ENCODE assay signal across 1 cellular context in genomic region chr9:124339603-124340146, GRCh38.
TF ChIP-seq lines count a peak whose summit lies in the region.

No MANE protein-coding gene starts in this region.

TF ChIP-seq in WTC11, 78 proteins besides CTCF, POLR2A, EP300 and RAD21 (continued from another document):
- TF ChIP-seq ZNF138 (CRISPR knock-in tag; conservative IDR thresholded peaks at IDR 0.05) (no peak), IRF2 (CRISPR knock-in tag; IDR thresholded peaks at IDR 0.05; ENCODE audit: borderline replicate concordance, low read depth) (no peak), SOX15 (CRISPR knock-in tag; IDR thresholded peaks at IDR 0.05) (no peak), CREB1 (CRISPR knock-in tag; IDR thresholded peaks at IDR 0.05) (no peak), ATF1 (CRISPR knock-in tag; IDR thresholded peaks at IDR 0.05) (no peak), ELF4 (CRISPR knock-in tag; IDR thresholded peaks at IDR 0.05; ENCODE audit: low read depth) (no peak), JUN (CRISPR knock-in tag; IDR thresholded peaks at IDR 0.05) (no peak)
- TF ChIP-seq, protein P1, sequence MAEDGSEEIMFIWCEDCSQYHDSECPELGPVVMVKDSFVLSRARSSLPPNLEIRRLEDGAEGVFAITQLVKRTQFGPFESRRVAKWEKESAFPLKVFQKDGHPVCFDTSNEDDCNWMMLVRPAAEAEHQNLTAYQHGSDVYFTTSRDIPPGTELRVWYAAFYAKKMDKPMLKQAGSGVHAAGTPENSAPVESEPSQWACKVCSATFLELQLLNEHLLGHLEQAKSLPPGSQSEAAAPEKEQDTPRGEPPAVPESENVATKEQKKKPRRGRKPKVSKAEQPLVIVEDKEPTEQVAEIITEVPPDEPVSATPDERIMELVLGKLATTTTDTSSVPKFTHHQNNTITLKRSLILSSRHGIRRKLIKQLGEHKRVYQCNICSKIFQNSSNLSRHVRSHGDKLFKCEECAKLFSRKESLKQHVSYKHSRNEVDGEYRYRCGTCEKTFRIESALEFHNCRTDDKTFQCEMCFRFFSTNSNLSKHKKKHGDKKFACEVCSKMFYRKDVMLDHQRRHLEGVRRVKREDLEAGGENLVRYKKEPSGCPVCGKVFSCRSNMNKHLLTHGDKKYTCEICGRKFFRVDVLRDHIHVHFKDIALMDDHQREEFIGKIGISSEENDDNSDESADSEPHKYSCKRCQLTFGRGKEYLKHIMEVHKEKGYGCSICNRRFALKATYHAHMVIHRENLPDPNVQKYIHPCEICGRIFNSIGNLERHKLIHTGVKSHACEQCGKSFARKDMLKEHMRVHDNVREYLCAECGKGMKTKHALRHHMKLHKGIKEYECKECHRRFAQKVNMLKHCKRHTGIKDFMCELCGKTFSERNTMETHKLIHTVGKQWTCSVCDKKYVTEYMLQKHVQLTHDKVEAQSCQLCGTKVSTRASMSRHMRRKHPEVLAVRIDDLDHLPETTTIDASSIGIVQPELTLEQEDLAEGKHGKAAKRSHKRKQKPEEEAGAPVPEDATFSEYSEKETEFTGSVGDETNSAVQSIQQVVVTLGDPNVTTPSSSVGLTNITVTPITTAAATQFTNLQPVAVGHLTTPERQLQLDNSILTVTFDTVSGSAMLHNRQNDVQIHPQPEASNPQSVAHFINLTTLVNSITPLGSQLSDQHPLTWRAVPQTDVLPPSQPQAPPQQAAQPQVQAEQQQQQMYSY (CRISPR knock-in tag; IDR thresholded peaks at IDR 0.05) = no peak
- TF ChIP-seq, protein P2, sequence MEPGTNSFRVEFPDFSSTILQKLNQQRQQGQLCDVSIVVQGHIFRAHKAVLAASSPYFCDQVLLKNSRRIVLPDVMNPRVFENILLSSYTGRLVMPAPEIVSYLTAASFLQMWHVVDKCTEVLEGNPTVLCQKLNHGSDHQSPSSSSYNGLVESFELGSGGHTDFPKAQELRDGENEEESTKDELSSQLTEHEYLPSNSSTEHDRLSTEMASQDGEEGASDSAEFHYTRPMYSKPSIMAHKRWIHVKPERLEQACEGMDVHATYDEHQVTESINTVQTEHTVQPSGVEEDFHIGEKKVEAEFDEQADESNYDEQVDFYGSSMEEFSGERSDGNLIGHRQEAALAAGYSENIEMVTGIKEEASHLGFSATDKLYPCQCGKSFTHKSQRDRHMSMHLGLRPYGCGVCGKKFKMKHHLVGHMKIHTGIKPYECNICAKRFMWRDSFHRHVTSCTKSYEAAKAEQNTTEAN (CRISPR knock-in tag; IDR thresholded peaks at IDR 0.05) = no peak
